1 cellular context compared by ENCODE assay signal in genomic region chr13:30619731-30620130, GRCh38.
TF ChIP-seq lines count a peak whose summit lies in the region.

No MANE protein-coding gene starts in this region.

TF ChIP-seq in K562, 482 proteins besides CTCF, POLR2A, EP300 and RAD21 (continued from another document):
- TF ChIP-seq, protein P1, sequence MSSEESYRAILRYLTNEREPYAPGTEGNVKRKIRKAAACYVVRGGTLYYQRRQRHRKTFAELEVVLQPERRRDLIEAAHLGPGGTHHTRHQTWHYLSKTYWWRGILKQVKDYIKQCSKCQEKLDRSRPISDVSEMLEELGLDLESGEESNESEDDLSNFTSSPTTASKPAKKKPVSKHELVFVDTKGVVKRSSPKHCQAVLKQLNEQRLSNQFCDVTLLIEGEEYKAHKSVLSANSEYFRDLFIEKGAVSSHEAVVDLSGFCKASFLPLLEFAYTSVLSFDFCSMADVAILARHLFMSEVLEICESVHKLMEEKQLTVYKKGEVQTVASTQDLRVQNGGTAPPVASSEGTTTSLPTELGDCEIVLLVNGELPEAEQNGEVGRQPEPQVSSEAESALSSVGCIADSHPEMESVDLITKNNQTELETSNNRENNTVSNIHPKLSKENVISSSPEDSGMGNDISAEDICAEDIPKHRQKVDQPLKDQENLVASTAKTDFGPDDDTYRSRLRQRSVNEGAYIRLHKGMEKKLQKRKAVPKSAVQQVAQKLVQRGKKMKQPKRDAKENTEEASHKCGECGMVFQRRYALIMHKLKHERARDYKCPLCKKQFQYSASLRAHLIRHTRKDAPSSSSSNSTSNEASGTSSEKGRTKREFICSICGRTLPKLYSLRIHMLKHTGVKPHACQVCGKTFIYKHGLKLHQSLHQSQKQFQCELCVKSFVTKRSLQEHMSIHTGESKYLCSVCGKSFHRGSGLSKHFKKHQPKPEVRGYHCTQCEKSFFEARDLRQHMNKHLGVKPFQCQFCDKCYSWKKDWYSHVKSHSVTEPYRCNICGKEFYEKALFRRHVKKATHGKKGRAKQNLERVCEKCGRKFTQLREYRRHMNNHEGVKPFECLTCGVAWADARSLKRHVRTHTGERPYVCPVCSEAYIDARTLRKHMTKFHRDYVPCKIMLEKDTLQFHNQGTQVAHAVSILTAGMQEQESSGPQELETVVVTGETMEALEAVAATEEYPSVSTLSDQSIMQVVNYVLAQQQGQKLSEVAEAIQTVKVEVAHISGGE (CRISPR knock-in tag; IDR thresholded peaks at IDR 0.05) = 0 out of 6 replicates have a peak, but pooled peaks of 1 of the 3 experiments have one; percentile 26
- TF ChIP-seq ZNF316 (IDR thresholded peaks at IDR 0.05) (0 out of 2 replicates have a peak, but pooled peaks have one; percentile 16), NR2C2 (CRISPR knock-in tag; IDR thresholded peaks at IDR 0.05) (no peak), NR2C2 (tag; IDR thresholded peaks at IDR 0.05) (peak; percentile 77), CREM (IDR thresholded peaks at IDR 0.05; ENCODE audit: low read depth) (peak; percentile 45; the same call in 1 of the 2 replicates)
TF ChIP-seq in K562: peak in this region for 5.
